Comparison of ENCODE assay signal across 8 cellular contexts in the genomic region with DNA sequence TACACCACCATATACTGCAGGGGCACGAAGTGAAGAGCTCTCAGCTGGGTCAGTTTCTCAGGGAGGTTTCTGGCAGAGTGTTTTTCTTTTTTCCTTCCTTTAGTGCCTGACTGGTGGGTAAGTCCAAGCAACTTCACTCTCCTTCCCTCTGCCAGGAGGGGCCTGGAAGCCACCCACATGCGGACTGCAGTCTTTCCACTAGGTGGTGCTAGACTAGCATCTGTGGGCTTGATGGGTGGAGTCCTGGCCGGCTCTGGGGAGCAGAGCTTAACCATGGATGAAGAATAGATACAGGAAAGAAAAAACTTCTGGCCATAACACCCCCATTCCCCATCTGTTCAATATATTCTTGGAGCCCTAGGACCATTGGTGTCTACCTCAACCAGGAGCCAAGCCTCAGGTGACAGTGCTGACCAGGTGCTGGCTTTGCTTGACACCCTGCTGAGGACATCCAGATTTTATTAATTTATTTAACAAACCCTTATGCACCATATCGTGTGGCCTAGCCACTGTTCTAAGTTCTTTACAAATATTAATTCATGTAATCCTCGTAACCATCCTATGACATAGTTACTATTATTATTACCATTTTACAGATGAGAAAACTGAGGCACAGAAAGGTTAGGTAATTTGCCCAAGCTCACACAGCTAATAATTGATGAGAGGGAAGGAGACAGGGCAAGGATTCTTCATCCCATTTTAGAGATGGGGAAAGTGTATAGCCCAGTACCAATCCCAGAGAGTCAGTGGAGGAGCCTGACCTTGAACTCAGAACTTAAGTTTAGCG.
DNase-seq lines count a peak whose midpoint lies in the region; ATAC-seq and TF ChIP-seq lines count a peak whose summit lies in the region.

No MANE protein-coding gene starts in this region.

- no peaks in the 10 kb centered on the region for H3K4me1 ChIP-seq in foreskin keratinocyte

- peaks cover 16% of the 10 kb centered on the region for H3K4me1 Mint-ChIP-seq in activated CD4-positive, alpha-beta memory T cell treated with anti-CD3 and anti-CD28 coated beads, Interleukin-2, amount 10 ng/mL, durations not matched to agents 7 days and 5 days

- no peaks in the 10 kb centered on the region for H3K27me3 Mint-ChIP-seq in activated CD4-positive, alpha-beta memory T cell treated with anti-CD3 and anti-CD28 coated beads, Interleukin-2, amount 10 ng/mL, durations not matched to agents 7 days and 5 days

- peak; percentile 73 for DNase-seq in COLO829 (ENCODE audit: low spot score)
- DNase-seq in HCEC 1CT = peak; percentile 52
- DNase-seq in NCI-H510A (lab: John Stamatoyannopoulos, UW) = peak; percentile 83
- DNase-seq in activated CD4-positive, alpha-beta memory T cell treated with anti-CD3 and anti-CD28 coated beads, Interleukin-2, amount 10 ng/mL, durations not matched to agents 7 days and 5 days = peak; percentile 43
- peak in 1 of 2 donors; percentile 22 for DNase-seq in foreskin keratinocyte
- DNase-seq in putamen (ENCODE audit: low spot score) = peak; percentile 63

- peak; percentile 73 for TF ChIP-seq CTCF in foreskin keratinocyte (conservative IDR thresholded peaks at IDR 0.05)

- no peak overlapping the region for H3K27ac Mint-ChIP-seq in activated CD4-positive, alpha-beta memory T cell treated with anti-CD3 and anti-CD28 coated beads, Interleukin-2, amount 10 ng/mL, durations not matched to agents 7 days and 5 days

- CTCF ChIA-PET in activated CD4-positive, alpha-beta memory T cell treated with anti-CD3 and anti-CD28 coated beads, Interleukin-2, amount 10 ng/mL, durations not matched to agents 7 days and 5 days (lab: Charles Lee) = interaction anchor here (0.6 to 1.8 kb wide), 9 partner anchors 8 to 379 kb away, joined by 3 to 7 read pairs (median 3); no protein-coding TSS in a partner anchor

- no peak overlapping the region for H3K4me3 Mint-ChIP-seq in activated CD4-positive, alpha-beta memory T cell treated with anti-CD3 and anti-CD28 coated beads, Interleukin-2, amount 10 ng/mL, durations not matched to agents 7 days and 5 days

- no peaks in the 10 kb centered on the region for H3K36me3 Mint-ChIP-seq in activated CD4-positive, alpha-beta memory T cell treated with anti-CD3 and anti-CD28 coated beads, Interleukin-2, amount 10 ng/mL, durations not matched to agents 7 days and 5 days (ENCODE audit: low read depth)

- peaks cover 2% of the 10 kb centered on the region for H3K27me3 ChIP-seq in foreskin keratinocyte

- POLR2A ChIA-PET in activated CD4-positive, alpha-beta memory T cell treated with anti-CD3 and anti-CD28 coated beads, Interleukin-2, amount 10 ng/mL, durations not matched to agents 7 days and 5 days (lab: Charles Lee) = no interaction called here

- H3K9me3 Mint-ChIP-seq in activated CD4-positive, alpha-beta memory T cell treated with anti-CD3 and anti-CD28 coated beads, Interleukin-2, amount 10 ng/mL, durations not matched to agents 7 days and 5 days = no peaks in the 10 kb centered on the region

- no peak overlapping the region for H3K27ac ChIP-seq in foreskin keratinocyte

- peak; percentile 72 for ATAC-seq in foreskin keratinocyte
- no peak for ATAC-seq in GM18861 (IDR thresholded peaks at IDR 0.05; ENCODE audit: unreplicated experiment)
- no peak for ATAC-seq in HG03196 (IDR thresholded peaks at IDR 0.05; ENCODE audit: unreplicated experiment)
